17 cellular contexts compared by ENCODE assay signal in the genomic region with DNA sequence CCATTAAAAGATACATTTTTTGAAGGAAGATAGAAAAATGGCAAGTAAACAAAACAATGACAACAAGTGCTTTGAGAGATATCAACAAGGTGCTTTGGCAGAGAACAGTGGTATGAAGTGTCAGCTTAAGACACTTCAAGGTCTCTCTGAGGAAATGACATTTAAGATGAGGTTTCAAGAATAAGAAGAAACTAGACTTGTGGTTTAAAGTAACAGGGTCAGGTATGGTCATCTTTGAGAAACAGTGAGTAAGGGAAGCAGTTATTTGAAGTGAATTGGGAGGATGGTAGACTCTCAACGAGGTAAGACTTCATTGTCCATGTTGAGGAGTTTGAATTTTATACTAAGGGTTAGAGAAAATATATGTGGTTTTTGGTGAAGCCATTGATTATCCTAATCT.
DNase-seq lines count a peak whose midpoint lies in the region; ATAC-seq and TF ChIP-seq lines count a peak whose summit lies in the region.
"Had no signal": no experiment of that assay in that cellular context is flagged by ENCODE, and none has a peak within 500 bp of the region (broad histone marks: within the 10 kb centered on the region; RNA-seq: fewer than 3 reads in every experiment).

No MANE protein-coding gene starts in this region.

- no peak overlapping the region for H3K27ac ChIP-seq in psoas muscle
- no peak overlapping the region for H3K27ac ChIP-seq in neuronal stem cell (replicated peaks; ENCODE audit: low read length)
- H3K27ac ChIP-seq: thyroid gland had no signal

- H3K9ac ChIP-seq in neuronal stem cell (ENCODE audit: low read depth, low read length, poor library complexity) = no peak overlapping the region

- WGBS in psoas muscle, 3 donors = 72 to 76% (median 73%) methylated on average over 1 of the region's 1 CpG
- WGBS in neuronal stem cell (ENCODE audit: extremely low coverage in 2 of 2, insufficient read length in 2 of 2, insufficient replicate concordance in 1 of 2), 2 donors = no CpG with 5 or more reads among the region's 1 CpG

- H3K23ac ChIP-seq in neuronal stem cell (ENCODE audit: low read depth, low read length, poor library complexity) = no peak overlapping the region

- no peak overlapping the region for H2AK5ac ChIP-seq in neuronal stem cell (ENCODE audit: low read depth, low read length)

- H3K9me3 ChIP-seq in psoas muscle = no peaks in the 10 kb centered on the region
- no peaks in the 10 kb centered on the region for H3K9me3 ChIP-seq in neuronal stem cell (replicated peaks in 1 of 2; ENCODE audit: control insufficient read depth in 2 of 2, insufficient read depth in 1 of 2, low read depth in 1 of 2, low read length in 2 of 2)
- H3K9me3 ChIP-seq: thyroid gland had no signal

- H3K18ac ChIP-seq in neuronal stem cell (ENCODE audit: low read length) = no peak overlapping the region

- H3K27me3 ChIP-seq in psoas muscle (ENCODE audit: insufficient read depth in 3 of 3, low read length in 2 of 3) (no peaks in the 10 kb centered on the region), neuronal stem cell (ENCODE audit: control insufficient read depth in 3 of 3, insufficient read depth in 3 of 3, low read depth in 1 of 3, low read length in 3 of 3) (no peaks in the 10 kb centered on the region)
- H3K27me3 ChIP-seq: thyroid gland had no signal

- H3K27me3 Mint-ChIP-seq in activated T-helper 17 cell treated with anti-CD3 and anti-CD28 coated beads, Interleukin-2, amount 50 U/mL, for 72 hours = peaks cover 20% of the 10 kb centered on the region

- H3K36me3 Mint-ChIP-seq in activated T-helper 17 cell treated with anti-CD3 and anti-CD28 coated beads, Interleukin-2, amount 50 U/mL, for 72 hours (ENCODE audit: low read depth) = no peaks in the 10 kb centered on the region
- H3K36me3 Mint-ChIP-seq: CD8-positive, alpha-beta T cell had no signal

- H3K4me3 ChIP-seq in psoas muscle = no peak overlapping the region
- no peak overlapping the region for H3K4me3 ChIP-seq in neuronal stem cell (ENCODE audit: low read length in 2 of 2)
- H3K4me3 ChIP-seq: thyroid gland had no signal

- H4K91ac ChIP-seq in neuronal stem cell (ENCODE audit: low read depth, low read length, poor library complexity) = no peak overlapping the region

- TF ChIP-seq CTCF in psoas muscle (IDR thresholded peaks at IDR 0.05) = no peak

- H2BK12ac ChIP-seq in neuronal stem cell (ENCODE audit: low read length) = no peak overlapping the region

- ATAC-seq in GM18909 (IDR thresholded peaks at IDR 0.05; ENCODE audit: poor library complexity, unreplicated experiment) (peak; percentile 91), GM21515 (IDR thresholded peaks at IDR 0.05; ENCODE audit: unreplicated experiment) (peak; percentile 92), HG03039 (IDR thresholded peaks at IDR 0.05; ENCODE audit: unreplicated experiment) (peak; percentile 84), psoas muscle (no peak), HG02938 (IDR thresholded peaks at IDR 0.05; ENCODE audit: unreplicated experiment) (no peak)
- ATAC-seq in activated T-helper 17 cell treated with anti-CD3 and anti-CD28 coated beads, Interleukin-2, amount 50 U/mL, for 72 hours (replicated peaks) = peak; percentile 53
- ATAC-seq: CD8-positive, alpha-beta T cell had no signal

- H2AFZ ChIP-seq in neuronal stem cell (ENCODE audit: low read length) = no peak overlapping the region

- no peak overlapping the region for H3K4me3 Mint-ChIP-seq in activated T-helper 17 cell treated with anti-CD3 and anti-CD28 coated beads, Interleukin-2, amount 50 U/mL, for 72 hours
- H3K4me3 Mint-ChIP-seq: activated naive CD4-positive, alpha-beta T cell treated with anti-CD3 and anti-CD28 coated beads, Interleukin-2, amount 50 U/mL, for 24 hours; CD8-positive, alpha-beta T cell; central memory CD8-positive, alpha-beta T cell; H9; naive B cell had no signal

- H3K4me2 ChIP-seq in neuronal stem cell (ENCODE audit: insufficient read depth, low read length, poor library complexity, severe bottlenecking) = no peak overlapping the region

- H2BK15ac ChIP-seq in neuronal stem cell (ENCODE audit: low read length) = no peak overlapping the region

- H3K79me1 ChIP-seq in neuronal stem cell (ENCODE audit: low read depth, low read length) = no peaks in the 10 kb centered on the region

- no peak overlapping the region for H3K27ac Mint-ChIP-seq in activated T-helper 17 cell treated with anti-CD3 and anti-CD28 coated beads, Interleukin-2, amount 50 U/mL, for 72 hours
- H3K27ac Mint-ChIP-seq: activated naive CD4-positive, alpha-beta T cell treated with anti-CD3 and anti-CD28 coated beads, Interleukin-2, amount 50 U/mL, for 24 hours; CD8-positive, alpha-beta T cell; H9; naive B cell had no signal

- no peaks in the 10 kb centered on the region for H3K4me1 Mint-ChIP-seq in activated T-helper 17 cell treated with anti-CD3 and anti-CD28 coated beads, Interleukin-2, amount 50 U/mL, for 72 hours
- H3K4me1 Mint-ChIP-seq: activated naive CD4-positive, alpha-beta T cell treated with anti-CD3 and anti-CD28 coated beads, Interleukin-2, amount 50 U/mL, for 24 hours; central memory CD8-positive, alpha-beta T cell; naive B cell had no signal

- H3K4ac ChIP-seq in neuronal stem cell (ENCODE audit: low read length) = no peak overlapping the region

- H4K8ac ChIP-seq in neuronal stem cell (ENCODE audit: low read depth, low read length) = no peak overlapping the region

- intact Hi-C loops in psoas muscle (cut with DNase I) = no loop called here

- H3K4me1 ChIP-seq in psoas muscle (no peaks in the 10 kb centered on the region), neuronal stem cell (ENCODE audit: control insufficient read depth in 2 of 2, insufficient read depth in 1 of 2, low read depth in 1 of 2, low read length in 2 of 2) (no peaks in the 10 kb centered on the region)
- H3K4me1 ChIP-seq: thyroid gland had no signal

- no peak for DNase-seq in psoas muscle
- no peak for DNase-seq in SIG-M5 (lab: John Stamatoyannopoulos, UW)
- no peak for DNase-seq in neuronal stem cell (ENCODE audit: low spot score)
- DNase-seq: CD8-positive, alpha-beta T cell; H9; naive B cell; NCI-H1105 treated with DMSO at 0.1 percent for 48 hours; NCI-H82; SHP77; thyroid gland had no signal

- no peak overlapping the region for H2BK5ac ChIP-seq in neuronal stem cell (ENCODE audit: low read length)

- no peaks in the 10 kb centered on the region for H3K36me3 ChIP-seq in psoas muscle (ENCODE audit: insufficient read depth in 1 of 2, low read depth in 1 of 2)
- H3K36me3 ChIP-seq in neuronal stem cell (replicated peaks in 1 of 2; ENCODE audit: control insufficient read depth in 2 of 2, insufficient read depth in 2 of 2, low read length in 2 of 2) = no peaks in the 10 kb centered on the region
- H3K36me3 ChIP-seq: thyroid gland had no signal

- no peak overlapping the region for H2BK120ac ChIP-seq in neuronal stem cell (ENCODE audit: low read depth, low read length)

- H3K9me3 Mint-ChIP-seq in activated T-helper 17 cell treated with anti-CD3 and anti-CD28 coated beads, Interleukin-2, amount 50 U/mL, for 72 hours = no peaks in the 10 kb centered on the region

- no peak overlapping the region for H3K14ac ChIP-seq in neuronal stem cell (ENCODE audit: low read length)

Comparison
In these comparisons a context has a peak if more than half of its experiments do, and no peak if none do; other contexts are left out.
1. ATAC-seq: peak in GM18909 (single experiment), GM21515 (single experiment), HG03039 (single experiment) and activated T-helper 17 cell treated with anti-CD3 and anti-CD28 coated beads, Interleukin-2, amount 50 U/mL, for 72 hours (single experiment); none in psoas muscle (0 of 4) and HG02938 (single experiment).